Comparison of ENCODE assay signal across 10 cellular contexts in genomic region chr16:85170066-85171003, GRCh38. TPM values are rescaled to one million over a fixed set of nuclear protein-coding genes. Genes with fewer than 3 reads are reported as not detected.
A peak's percentile ranks its signal among the peaks of the same experiment; 100 is the strongest.
DNase-seq lines count a peak whose midpoint lies in the region; ATAC-seq and TF ChIP-seq lines count a peak whose summit lies in the region.
"Had no signal": no experiment of that assay in that cellular context is flagged by ENCODE, and none has a peak within 500 bp of the region (broad histone marks: within the 10 kb centered on the region; RNA-seq: fewer than 3 reads in every experiment).

No MANE protein-coding gene starts in this region.

- H3K14ac ChIP-seq in trophoblast cell (ENCODE audit: low read length): peak overlapping the region; percentile 46

- CTCF ChIA-PET in CD4-positive, alpha-beta T cell (lab: Charles Lee): no interaction called here
- CTCF ChIA-PET in PC-9 (lab: Charles Lee): no interaction called here

- H4K12ac ChIP-seq in trophoblast cell (ENCODE audit: low read depth, low read length): no peak overlapping the region

- DNase-seq in CD4-positive, alpha-beta T cell: no peak
- DNase-seq in PC-9: no peak
- no peak for DNase-seq in foreskin fibroblast
- DNase-seq in trophoblast cell: no peak
- no peak for DNase-seq in NCI-H1694 treated with DMSO at 0.1 percent for 48 hours (lab: John Stamatoyannopoulos, UW)
- no peak for DNase-seq in foreskin keratinocyte
- no peak for DNase-seq in stimulated activated CD8-positive, alpha-beta memory T cell treated with anti-CD3 and anti-CD28 coated beads, Interleukin-4, amount 100 ng/mL, for 48 hours
- DNase-seq: NCI-H1092 had no signal

- H3K27me3 ChIP-seq in CD4-positive, alpha-beta T cell (ENCODE audit: control insufficient read depth, insufficient read depth, low read length): peaks cover 46% of the 10 kb centered on the region
- H3K27me3 ChIP-seq in PC-9 (ENCODE audit: insufficient read depth, low read depth) (no peaks in the 10 kb centered on the region; the same call in 1 of the 2 replicates), trophoblast cell (ENCODE audit: insufficient read depth, low read length) (peaks cover 4% of the 10 kb centered on the region), foreskin keratinocyte (peaks cover 16% of the 10 kb centered on the region)

- H3K36me3 Mint-ChIP-seq in CD4-positive, alpha-beta T cell (ENCODE audit: low read depth): no peaks in the 10 kb centered on the region

- H3K9me3 Mint-ChIP-seq in CD4-positive, alpha-beta T cell: no peaks in the 10 kb centered on the region

- H2AK5ac ChIP-seq in trophoblast cell (ENCODE audit: low read length): no peak overlapping the region

- H3K9ac ChIP-seq in trophoblast cell (ENCODE audit: low read length): no peak overlapping the region

- H3K4me3 ChIP-seq in PC-9 (peak overlapping the region; percentile 58; the same call in 1 of the 2 replicates), foreskin fibroblast (ENCODE audit: low read depth in 1 of 2, low read length in 2 of 2) (peak overlapping the region; percentile 47 to 63), trophoblast cell (ENCODE audit: low read depth, low read length) (peak overlapping the region; percentile 68)

- peak overlapping the region; percentile 52 for H4K8ac ChIP-seq in trophoblast cell (ENCODE audit: low read depth, low read length)

- H3K4me1 Mint-ChIP-seq in CD4-positive, alpha-beta T cell (ENCODE audit: low read depth): no peaks in the 10 kb centered on the region

- H3K18ac ChIP-seq in trophoblast cell (ENCODE audit: low read length): peak overlapping the region; percentile 20

- H3K4me2 ChIP-seq in PC-9 (peak overlapping the region; percentile 73; the same call in 1 of the 2 replicates), trophoblast cell (ENCODE audit: low read length) (peak overlapping the region; percentile 82)

- POLR2A ChIA-PET in CD4-positive, alpha-beta T cell (lab: Charles Lee): no interaction called here
- POLR2A ChIA-PET in PC-9 (lab: Charles Lee; ENCODE audit: unreplicated experiment): no interaction called here

- peak overlapping the region; percentile 77 for H4K91ac ChIP-seq in trophoblast cell (ENCODE audit: low read depth, low read length)

- peaks cover 64% of the 10 kb centered on the region for H3K27me3 Mint-ChIP-seq in CD4-positive, alpha-beta T cell

- WGBS in trophoblast cell (ENCODE audit: extremely low coverage, insufficient coverage, insufficient read length): no CpG with 5 or more reads among the region's 64 CpGs

- H3K9me2 ChIP-seq in PC-9 (ENCODE audit: insufficient read depth): no peaks in the 10 kb centered on the region

- H3K79me1 ChIP-seq in trophoblast cell (ENCODE audit: low read length): peaks cover 13% of the 10 kb centered on the region

- H2AFZ ChIP-seq in PC-9 (no peak overlapping the region), trophoblast cell (ENCODE audit: insufficient read depth, low read length, poor library complexity) (no peak overlapping the region)

- H2BK12ac ChIP-seq in trophoblast cell (ENCODE audit: low read length): no peak overlapping the region

- H2BK5ac ChIP-seq in trophoblast cell (ENCODE audit: low read depth, low read length, poor library complexity): no peak overlapping the region

- H3K79me2 ChIP-seq in PC-9 (ENCODE audit: low read depth): 0 out of 2 replicates have a peak, but pooled peaks cover 4% of the 10 kb centered on the region
- H3K79me2 ChIP-seq in trophoblast cell (ENCODE audit: control insufficient read depth, insufficient read depth, low read length, poor library complexity): peaks cover 2% of the 10 kb centered on the region

- peak overlapping the region; percentile 6 for H3K4ac ChIP-seq in trophoblast cell (ENCODE audit: low read depth, low read length)

- no peaks in the 10 kb centered on the region for H3K36me3 ChIP-seq in PC-9 (ENCODE audit: low read depth)
- peaks cover 3 to 6% of the 10 kb centered on the region in 2 experiments for H3K36me3 ChIP-seq in trophoblast cell (ENCODE audit: control insufficient read depth in 1 of 2, insufficient read depth in 2 of 2, low read length in 2 of 2)

- no peak for ATAC-seq in CD4-positive, alpha-beta T cell (ENCODE audit: poor library complexity)
- ATAC-seq in HG02852 (IDR thresholded peaks at IDR 0.05; ENCODE audit: unreplicated experiment): no peak
- no peak for ATAC-seq in foreskin keratinocyte

- H3K27ac Mint-ChIP-seq in CD4-positive, alpha-beta T cell: no peak overlapping the region

- intact Hi-C loops in CD4-positive, alpha-beta T cell (cut with DNase I, micrococcal nuclease): no loop called here
- intact Hi-C loops in PC-9 (cut with micrococcal nuclease; ENCODE audit: unreplicated experiment): no loop called here

- H3K4me1 ChIP-seq in PC-9 (replicated peaks; ENCODE audit: insufficient read depth): peaks cover 44% of the 10 kb centered on the region
- peaks cover 31 to 48% of the 10 kb centered on the region in 2 experiments for H3K4me1 ChIP-seq in trophoblast cell (ENCODE audit: control insufficient read depth in 1 of 2, insufficient read depth in 2 of 2, low read length in 2 of 2)
- peaks cover 21% of the 10 kb centered on the region for H3K4me1 ChIP-seq in foreskin keratinocyte

- no peak overlapping the region for H3K27ac ChIP-seq in CD4-positive, alpha-beta T cell (ENCODE audit: low read depth, low read length)
- H3K27ac ChIP-seq in PC-9 (no peak overlapping the region), trophoblast cell (ENCODE audit: low read depth, low read length) (no peak overlapping the region), foreskin keratinocyte (no peak overlapping the region)

- peaks cover 27% of the 10 kb centered on the region; the same call in 1 of the 2 replicates for H3F3A ChIP-seq in PC-9 (ENCODE audit: insufficient read depth, low read depth)

- no peaks in the 10 kb centered on the region for H3K9me3 ChIP-seq in CD4-positive, alpha-beta T cell (ENCODE audit: control insufficient read depth, low read length)
- H3K9me3 ChIP-seq in PC-9 (ENCODE audit: insufficient read depth, low read depth) (no peaks in the 10 kb centered on the region), trophoblast cell (ENCODE audit: insufficient read depth, low read depth, low read length) (peaks cover 3% of the 10 kb centered on the region)

- H4K20me1 ChIP-seq in PC-9 (ENCODE audit: insufficient read depth): no peaks in the 10 kb centered on the region

- no peak overlapping the region for H2BK120ac ChIP-seq in trophoblast cell (ENCODE audit: insufficient read depth, low read length, poor library complexity)

- H3K4me3 Mint-ChIP-seq in CD4-positive, alpha-beta T cell: peak overlapping the region; percentile 62

- H3K23ac ChIP-seq in trophoblast cell (ENCODE audit: low read length): no peak overlapping the region

- BruUV-seq in PC-9 (replicated peaks; lab: Mats Ljungman, UMichigan): no TSS peak

- no peak for TF ChIP-seq CTCF in CD4-positive, alpha-beta T cell (IDR thresholded peaks at IDR 0.05)
- TF ChIP-seq CTCF in PC-9 (conservative IDR thresholded peaks at IDR 0.05): no peak
- no peak for TF ChIP-seq CTCF in foreskin fibroblast (IDR thresholded peaks at IDR 0.05; ENCODE audit: low read depth, low read length)
- TF ChIP-seq CTCF in foreskin keratinocyte (conservative IDR thresholded peaks at IDR 0.05): no peak

RNA-seq across cellular contexts. Expression of gene CIBAR2, which starts 58.1 kb away (rescaled TPM):
- total RNA-seq in CD4-positive, alpha-beta T cell: not detected
- total RNA-seq in PC-9 (2021): not detected in 2 replicates
- 0.03 TPM in 1 of 2 replicates, not detected in the other for polyA plus RNA-seq in trophoblast cell (2013)
- total RNA-seq in foreskin keratinocyte: not detected in 2 replicates
- not detected in 2 replicates for polyA plus RNA-seq in foreskin keratinocyte
- polyA plus RNA-seq: aorta had no signal
